In the genomic region with DNA sequence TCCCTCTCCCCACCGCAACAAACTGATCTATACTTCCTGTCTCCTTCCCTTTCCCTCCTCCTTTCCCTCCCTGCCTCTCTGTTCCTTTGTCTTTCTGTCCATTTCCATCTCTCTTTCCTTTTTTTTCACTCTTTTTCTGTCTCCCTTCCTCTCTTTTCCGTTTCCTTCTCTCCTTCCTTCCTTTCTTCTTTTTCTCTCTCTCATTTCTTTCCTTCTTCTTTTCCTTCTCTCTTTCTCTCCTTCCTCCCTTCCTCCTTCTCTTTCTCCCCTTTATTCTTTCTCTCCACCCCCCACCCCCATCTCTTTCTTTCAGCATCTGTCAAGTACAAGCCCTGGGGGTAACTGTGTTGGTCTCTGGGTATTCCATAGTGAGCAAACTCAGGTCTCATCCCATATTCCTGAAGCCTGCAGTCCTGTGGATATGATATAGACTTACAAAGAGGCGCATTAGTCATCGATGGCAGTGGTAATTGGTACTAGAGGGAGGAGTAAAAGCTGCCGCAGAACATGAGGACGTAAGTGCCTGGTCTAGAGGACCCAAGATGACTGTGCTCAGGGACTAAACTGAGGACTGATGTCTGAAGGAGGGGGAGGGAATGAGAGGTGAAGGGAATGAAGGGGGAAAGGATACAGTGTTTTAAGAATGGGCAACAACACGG, we compare ENCODE assay signal across 1 cellular context.
TF ChIP-seq lines count a peak whose summit lies in the region.

No MANE protein-coding gene starts in this region.

TF ChIP-seq in GM23338, 12 proteins besides CTCF, POLR2A, EP300 and RAD21:
- TF ChIP-seq ZNF114 (CRISPR knock-in tag; IDR thresholded peaks at IDR 0.05) (no peak), POLR2AphosphoS5 (IDR thresholded peaks at IDR 0.05; ENCODE audit: low read depth) (no peak), STAT1 (IDR thresholded peaks at IDR 0.05; ENCODE audit: unreplicated experiment) (no peak), JUNB (IDR thresholded peaks at IDR 0.05; ENCODE audit: unreplicated experiment) (no peak), EZH2phosphoT487 (IDR thresholded peaks at IDR 0.05; ENCODE audit: unreplicated experiment) (no peak), EZH2 (IDR thresholded peaks at IDR 0.05; ENCODE audit: low read depth, unreplicated experiment) (no peak), NANOG (IDR thresholded peaks at IDR 0.05; ENCODE audit: borderline replicate concordance) (no peak), CREB1 (CRISPR knock-in tag; IDR thresholded peaks at IDR 0.05; ENCODE audit: low read depth) (no peak), ZNF331 (CRISPR knock-in tag; IDR thresholded peaks at IDR 0.05; ENCODE audit: low read depth) (no peak)
- TF ChIP-seq, protein P1, sequence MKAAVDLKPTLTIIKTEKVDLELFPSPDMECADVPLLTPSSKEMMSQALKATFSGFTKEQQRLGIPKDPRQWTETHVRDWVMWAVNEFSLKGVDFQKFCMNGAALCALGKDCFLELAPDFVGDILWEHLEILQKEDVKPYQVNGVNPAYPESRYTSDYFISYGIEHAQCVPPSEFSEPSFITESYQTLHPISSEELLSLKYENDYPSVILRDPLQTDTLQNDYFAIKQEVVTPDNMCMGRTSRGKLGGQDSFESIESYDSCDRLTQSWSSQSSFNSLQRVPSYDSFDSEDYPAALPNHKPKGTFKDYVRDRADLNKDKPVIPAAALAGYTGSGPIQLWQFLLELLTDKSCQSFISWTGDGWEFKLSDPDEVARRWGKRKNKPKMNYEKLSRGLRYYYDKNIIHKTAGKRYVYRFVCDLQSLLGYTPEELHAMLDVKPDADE (IDR thresholded peaks at IDR 0.05): no peak
- TF ChIP-seq, protein P2, sequence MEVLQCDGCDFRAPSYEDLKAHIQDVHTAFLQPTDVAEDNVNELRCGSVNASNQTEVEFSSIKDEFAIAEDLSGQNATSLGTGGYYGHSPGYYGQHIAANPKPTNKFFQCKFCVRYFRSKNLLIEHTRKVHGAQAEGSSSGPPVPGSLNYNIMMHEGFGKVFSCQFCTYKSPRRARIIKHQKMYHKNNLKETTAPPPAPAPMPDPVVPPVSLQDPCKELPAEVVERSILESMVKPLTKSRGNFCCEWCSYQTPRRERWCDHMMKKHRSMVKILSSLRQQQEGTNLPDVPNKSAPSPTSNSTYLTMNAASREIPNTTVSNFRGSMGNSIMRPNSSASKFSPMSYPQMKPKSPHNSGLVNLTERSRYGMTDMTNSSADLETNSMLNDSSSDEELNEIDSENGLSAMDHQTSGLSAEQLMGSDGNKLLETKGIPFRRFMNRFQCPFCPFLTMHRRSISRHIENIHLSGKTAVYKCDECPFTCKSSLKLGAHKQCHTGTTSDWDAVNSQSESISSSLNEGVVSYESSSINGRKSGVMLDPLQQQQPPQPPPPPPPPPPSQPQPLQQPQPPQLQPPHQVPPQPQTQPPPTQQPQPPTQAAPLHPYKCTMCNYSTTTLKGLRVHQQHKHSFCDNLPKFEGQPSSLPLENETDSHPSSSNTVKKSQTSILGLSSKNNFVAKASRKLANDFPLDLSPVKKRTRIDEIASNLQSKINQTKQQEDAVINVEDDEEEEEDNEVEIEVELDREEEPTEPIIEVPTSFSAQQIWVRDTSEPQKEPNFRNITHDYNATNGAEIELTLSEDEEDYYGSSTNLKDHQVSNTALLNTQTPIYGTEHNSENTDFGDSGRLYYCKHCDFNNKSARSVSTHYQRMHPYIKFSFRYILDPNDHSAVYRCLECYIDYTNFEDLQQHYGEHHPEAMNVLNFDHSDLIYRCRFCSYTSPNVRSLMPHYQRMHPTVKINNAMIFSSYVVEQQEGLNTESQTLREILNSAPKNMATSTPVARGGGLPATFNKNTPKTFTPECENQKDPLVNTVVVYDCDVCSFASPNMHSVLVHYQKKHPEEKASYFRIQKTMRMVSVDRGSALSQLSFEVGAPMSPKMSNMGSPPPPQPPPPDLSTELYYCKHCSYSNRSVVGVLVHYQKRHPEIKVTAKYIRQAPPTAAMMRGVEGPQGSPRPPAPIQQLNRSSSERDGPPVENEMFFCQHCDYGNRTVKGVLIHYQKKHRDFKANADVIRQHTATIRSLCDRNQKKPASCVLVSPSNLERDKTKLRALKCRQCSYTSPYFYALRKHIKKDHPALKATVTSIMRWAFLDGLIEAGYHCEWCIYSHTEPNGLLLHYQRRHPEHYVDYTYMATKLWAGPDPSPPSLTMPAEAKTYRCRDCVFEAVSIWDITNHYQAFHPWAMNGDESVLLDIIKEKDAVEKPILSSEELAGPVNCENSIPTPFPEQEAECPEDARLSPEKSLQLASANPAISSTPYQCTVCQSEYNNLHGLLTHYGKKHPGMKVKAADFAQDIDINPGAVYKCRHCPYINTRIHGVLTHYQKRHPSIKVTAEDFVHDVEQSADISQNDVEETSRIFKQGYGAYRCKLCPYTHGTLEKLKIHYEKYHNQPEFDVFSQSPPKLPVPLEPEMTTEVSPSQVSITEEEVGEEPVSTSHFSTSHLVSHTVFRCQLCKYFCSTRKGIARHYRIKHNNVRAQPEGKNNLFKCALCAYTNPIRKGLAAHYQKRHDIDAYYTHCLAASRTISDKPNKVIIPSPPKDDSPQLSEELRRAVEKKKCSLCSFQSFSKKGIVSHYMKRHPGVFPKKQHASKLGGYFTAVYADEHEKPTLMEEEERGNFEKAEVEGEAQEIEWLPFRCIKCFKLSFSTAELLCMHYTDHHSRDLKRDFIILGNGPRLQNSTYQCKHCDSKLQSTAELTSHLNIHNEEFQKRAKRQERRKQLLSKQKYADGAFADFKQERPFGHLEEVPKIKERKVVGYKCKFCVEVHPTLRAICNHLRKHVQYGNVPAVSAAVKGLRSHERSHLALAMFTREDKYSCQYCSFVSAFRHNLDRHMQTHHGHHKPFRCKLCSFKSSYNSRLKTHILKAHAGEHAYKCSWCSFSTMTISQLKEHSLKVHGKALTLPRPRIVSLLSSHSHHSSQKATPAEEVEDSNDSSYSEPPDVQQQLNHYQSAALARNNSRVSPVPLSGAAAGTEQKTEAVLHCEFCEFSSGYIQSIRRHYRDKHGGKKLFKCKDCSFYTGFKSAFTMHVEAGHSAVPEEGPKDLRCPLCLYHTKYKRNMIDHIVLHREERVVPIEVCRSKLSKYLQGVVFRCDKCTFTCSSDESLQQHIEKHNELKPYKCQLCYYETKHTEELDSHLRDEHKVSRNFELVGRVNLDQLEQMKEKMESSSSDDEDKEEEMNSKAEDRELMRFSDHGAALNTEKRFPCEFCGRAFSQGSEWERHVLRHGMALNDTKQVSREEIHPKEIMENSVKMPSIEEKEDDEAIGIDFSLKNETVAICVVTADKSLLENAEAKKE (CRISPR knock-in tag; IDR thresholded peaks at IDR 0.05): no peak
- TF ChIP-seq, protein P3, sequence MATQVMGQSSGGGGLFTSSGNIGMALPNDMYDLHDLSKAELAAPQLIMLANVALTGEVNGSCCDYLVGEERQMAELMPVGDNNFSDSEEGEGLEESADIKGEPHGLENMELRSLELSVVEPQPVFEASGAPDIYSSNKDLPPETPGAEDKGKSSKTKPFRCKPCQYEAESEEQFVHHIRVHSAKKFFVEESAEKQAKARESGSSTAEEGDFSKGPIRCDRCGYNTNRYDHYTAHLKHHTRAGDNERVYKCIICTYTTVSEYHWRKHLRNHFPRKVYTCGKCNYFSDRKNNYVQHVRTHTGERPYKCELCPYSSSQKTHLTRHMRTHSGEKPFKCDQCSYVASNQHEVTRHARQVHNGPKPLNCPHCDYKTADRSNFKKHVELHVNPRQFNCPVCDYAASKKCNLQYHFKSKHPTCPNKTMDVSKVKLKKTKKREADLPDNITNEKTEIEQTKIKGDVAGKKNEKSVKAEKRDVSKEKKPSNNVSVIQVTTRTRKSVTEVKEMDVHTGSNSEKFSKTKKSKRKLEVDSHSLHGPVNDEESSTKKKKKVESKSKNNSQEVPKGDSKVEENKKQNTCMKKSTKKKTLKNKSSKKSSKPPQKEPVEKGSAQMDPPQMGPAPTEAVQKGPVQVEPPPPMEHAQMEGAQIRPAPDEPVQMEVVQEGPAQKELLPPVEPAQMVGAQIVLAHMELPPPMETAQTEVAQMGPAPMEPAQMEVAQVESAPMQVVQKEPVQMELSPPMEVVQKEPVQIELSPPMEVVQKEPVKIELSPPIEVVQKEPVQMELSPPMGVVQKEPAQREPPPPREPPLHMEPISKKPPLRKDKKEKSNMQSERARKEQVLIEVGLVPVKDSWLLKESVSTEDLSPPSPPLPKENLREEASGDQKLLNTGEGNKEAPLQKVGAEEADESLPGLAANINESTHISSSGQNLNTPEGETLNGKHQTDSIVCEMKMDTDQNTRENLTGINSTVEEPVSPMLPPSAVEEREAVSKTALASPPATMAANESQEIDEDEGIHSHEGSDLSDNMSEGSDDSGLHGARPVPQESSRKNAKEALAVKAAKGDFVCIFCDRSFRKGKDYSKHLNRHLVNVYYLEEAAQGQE (IDR thresholded peaks at IDR 0.05; ENCODE audit: unreplicated experiment): no peak
